In genomic region chr1:174956086-174956485, GRCh38 we compare ENCODE assay signal across 23 cellular contexts. TPM values are rescaled to one million over a fixed set of nuclear protein-coding genes. Genes with fewer than 3 reads are reported as not detected.
DNase-seq lines count a peak whose midpoint lies in the region; ATAC-seq, FAIRE-seq and TF ChIP-seq lines count a peak whose summit lies in the region.
"Had no signal": no experiment of that assay in that cellular context is flagged by ENCODE, and none has a peak within 500 bp of the region (broad histone marks: within the 10 kb centered on the region; RNA-seq: fewer than 3 reads in every experiment).

No MANE protein-coding gene starts in this region.

- H2BK120ac ChIP-seq in trophoblast cell (ENCODE audit: insufficient read depth, low read length, poor library complexity) = no peak overlapping the region

- no peaks in the 10 kb centered on the region for H3K9me3 Mint-ChIP-seq in CD4-positive, alpha-beta T cell
- no peaks in the 10 kb centered on the region for H3K9me3 Mint-ChIP-seq in effector memory CD8-positive, alpha-beta T cell
- H3K9me3 Mint-ChIP-seq: CD8-positive, alpha-beta T cell had no signal

- H2AFZ ChIP-seq in OCI-LY7 (ENCODE audit: low read length) (no peak overlapping the region), mammary epithelial cell (ENCODE audit: low read depth, low read length) (no peak overlapping the region), trophoblast cell (ENCODE audit: insufficient read depth, low read length, poor library complexity) (no peak overlapping the region)
- H2AFZ ChIP-seq: GM23248 had no signal

- no peak overlapping the region for H3K23ac ChIP-seq in trophoblast cell (ENCODE audit: low read length)

- no peaks in the 10 kb centered on the region for H3K9me2 ChIP-seq in OCI-LY7 (ENCODE audit: insufficient read depth, low read length)

- intact Hi-C loops in CD4-positive, alpha-beta T cell (cut with DNase I, micrococcal nuclease) = no loop called here
- intact Hi-C loops in OCI-LY7 (cut with micrococcal nuclease; ENCODE audit: unreplicated experiment) = no loop called here
- intact Hi-C loops in mammary epithelial cell (cut with micrococcal nuclease) = no loop called here

- TF ChIP-seq CTCF in CD4-positive, alpha-beta T cell (IDR thresholded peaks at IDR 0.05) = no peak
- TF ChIP-seq CTCF in OCI-LY7 (conservative IDR thresholded peaks at IDR 0.05; ENCODE audit: low read length) = 0 out of 2 replicates have a peak, but pooled peaks have one; percentile 6
- no peak for TF ChIP-seq CTCF in mammary epithelial cell (conservative IDR thresholded peaks at IDR 0.05 in 1 of 2, IDR thresholded peaks at IDR 0.05 in 1 of 2; ENCODE audit: extremely low read depth in 1 of 2, insufficient read depth in 1 of 2, low read depth in 1 of 2, low read length in 2 of 2)

- H3K79me1 ChIP-seq in trophoblast cell (ENCODE audit: low read length) = peaks cover 2% of the 10 kb centered on the region

- POLR2A ChIA-PET in CD4-positive, alpha-beta T cell (lab: Charles Lee) = interaction anchor here (1.0 to 3.2 kb wide), 2 partner anchors 12 to 29 kb away, joined by 3 to 18 read pairs; no protein-coding TSS in a partner anchor
- POLR2A ChIA-PET in OCI-LY7 (lab: Charles Lee) = interaction anchor here (1.5 kb wide), 1 partner anchor 10 kb away, joined by 4 read pairs; no protein-coding TSS in a partner anchor

- WGBS in mammary epithelial cell (ENCODE audit: low coverage, missing lambda C conversion rate) = 95% methylated on average over 3 of the region's 3 CpGs
- no CpG with 5 or more reads among the region's 3 CpGs for WGBS in trophoblast cell (ENCODE audit: extremely low coverage, insufficient coverage, insufficient read length)

- CTCF ChIA-PET in CD4-positive, alpha-beta T cell (lab: Charles Lee) = interaction anchor here (0.8 kb wide), 1 partner anchor 27 kb away, joined by 3 read pairs; no protein-coding TSS in a partner anchor
- CTCF ChIA-PET in OCI-LY7 (lab: Charles Lee; ENCODE audit: unreplicated experiment) = no interaction called here
- CTCF ChIA-PET in mammary epithelial cell (lab: Charles Lee; ENCODE audit: low non-redundant PET) = no interaction called here

- H3K4me1 ChIP-seq in OCI-LY7 (ENCODE audit: insufficient read depth, low read length, poor library complexity, severe bottlenecking) (peaks cover 72% of the 10 kb centered on the region), mammary epithelial cell (ENCODE audit: insufficient read depth, low read length) (no peaks in the 10 kb centered on the region), trophoblast cell (ENCODE audit: control insufficient read depth in 1 of 2, insufficient read depth in 2 of 2, low read length in 2 of 2) (no peaks in the 10 kb centered on the region)

- H3K4me2 ChIP-seq in OCI-LY7 (ENCODE audit: low read length) (peak overlapping the region; percentile 14; the same call in 1 of the 2 replicates), mammary epithelial cell (ENCODE audit: insufficient read depth, low read depth, low read length) (no peak overlapping the region), trophoblast cell (ENCODE audit: low read length) (no peak overlapping the region)
- H3K4me2 ChIP-seq: A549 had no signal

- H2BK12ac ChIP-seq in trophoblast cell (ENCODE audit: low read length) = no peak overlapping the region

- H4K8ac ChIP-seq in trophoblast cell (ENCODE audit: low read depth, low read length) = no peak overlapping the region

- H3K27ac ChIP-seq in CD4-positive, alpha-beta T cell (ENCODE audit: low read depth, low read length) = no peak overlapping the region
- H3K27ac ChIP-seq in OCI-LY7 (ENCODE audit: low read depth, low read length, poor library complexity, severe bottlenecking) (peak overlapping the region; percentile 77), mammary epithelial cell (ENCODE audit: insufficient read depth, low read depth, low read length) (no peak overlapping the region), trophoblast cell (ENCODE audit: low read depth, low read length) (no peak overlapping the region)
- H3K27ac ChIP-seq: A549, GM23248 had no signal

- H3K36me3 ChIP-seq in OCI-LY7 (ENCODE audit: insufficient read depth, low read length) (peaks cover 50% of the 10 kb centered on the region), mammary epithelial cell (ENCODE audit: insufficient read depth, low read length) (no peaks in the 10 kb centered on the region), trophoblast cell (ENCODE audit: control insufficient read depth in 1 of 2, insufficient read depth in 2 of 2, low read length in 2 of 2) (no peaks in the 10 kb centered on the region)

- H2BK5ac ChIP-seq in trophoblast cell (ENCODE audit: low read depth, low read length, poor library complexity) = no peak overlapping the region

- H3K27ac Mint-ChIP-seq in CD4-positive, alpha-beta T cell = peak overlapping the region; percentile 14
- no peak overlapping the region for H3K27ac Mint-ChIP-seq in effector memory CD8-positive, alpha-beta T cell
- H3K27ac Mint-ChIP-seq: CD8-positive, alpha-beta T cell had no signal

- H3K36me3 Mint-ChIP-seq in CD4-positive, alpha-beta T cell (ENCODE audit: low read depth) = peaks cover 9% of the 10 kb centered on the region
- peaks cover 11% of the 10 kb centered on the region for H3K36me3 Mint-ChIP-seq in effector memory CD8-positive, alpha-beta T cell (ENCODE audit: insufficient read depth)

- dilution Hi-C loops in mammary epithelial cell (cut with HindIII; ENCODE audit: low sequenced_read_pairs) = no loop called here

- no peak overlapping the region for H3K4ac ChIP-seq in trophoblast cell (ENCODE audit: low read depth, low read length)

- peaks cover 41% of the 10 kb centered on the region for H3K4me1 Mint-ChIP-seq in CD4-positive, alpha-beta T cell (ENCODE audit: low read depth)
- H3K4me1 Mint-ChIP-seq in effector memory CD8-positive, alpha-beta T cell (ENCODE audit: low read depth in 2 of 2) = peaks cover 8 to 30% of the 10 kb centered on the region in 2 donors

- H3K14ac ChIP-seq in trophoblast cell (ENCODE audit: low read length) = no peak overlapping the region

- H3K4me3 ChIP-seq in OCI-LY7 (ENCODE audit: low read depth, low read length, poor library complexity, severe bottlenecking) = no peak overlapping the region
- no peak overlapping the region for H3K4me3 ChIP-seq in mammary epithelial cell (replicated peaks in 1 of 3; ENCODE audit: insufficient read depth in 1 of 3, low read depth in 2 of 3, low read length in 3 of 3)
- no peak overlapping the region for H3K4me3 ChIP-seq in trophoblast cell (ENCODE audit: low read depth, low read length)
- H3K4me3 ChIP-seq: A549, GM23248 had no signal

- no peaks in the 10 kb centered on the region for H3K27me3 Mint-ChIP-seq in CD4-positive, alpha-beta T cell
- H3K27me3 Mint-ChIP-seq in effector memory CD8-positive, alpha-beta T cell = no peaks in the 10 kb centered on the region

- H3K4me3 Mint-ChIP-seq in CD4-positive, alpha-beta T cell = no peak overlapping the region
- H3K4me3 Mint-ChIP-seq in effector memory CD8-positive, alpha-beta T cell = no peak overlapping the region
- H3K4me3 Mint-ChIP-seq: CD8-positive, alpha-beta T cell had no signal

- BruUV-seq in OCI-LY7 (replicated peaks; lab: Mats Ljungman, UMichigan) (no TSS peak), mammary epithelial cell (replicated peaks; lab: Mats Ljungman, UMichigan) (no TSS peak)

- no peak overlapping the region for H2AK5ac ChIP-seq in trophoblast cell (ENCODE audit: low read length)

- H3K9ac ChIP-seq in mammary epithelial cell (ENCODE audit: insufficient read depth, low read length) (no peak overlapping the region), trophoblast cell (ENCODE audit: low read length) (no peak overlapping the region)
- H3K9ac ChIP-seq: GM23248 had no signal

- no peak overlapping the region for H3K18ac ChIP-seq in trophoblast cell (ENCODE audit: low read length)

- H3K9me3 ChIP-seq in CD4-positive, alpha-beta T cell (ENCODE audit: control insufficient read depth, low read length) = no peaks in the 10 kb centered on the region
- no peaks in the 10 kb centered on the region for H3K9me3 ChIP-seq in OCI-LY7 (ENCODE audit: low read length)
- H3K9me3 ChIP-seq in mammary epithelial cell (replicated peaks; ENCODE audit: insufficient read depth, low read length) = no peaks in the 10 kb centered on the region
- H3K9me3 ChIP-seq in trophoblast cell (ENCODE audit: insufficient read depth, low read depth, low read length) = no peaks in the 10 kb centered on the region
- H3K9me3 ChIP-seq: A549 had no signal

- no peak for ATAC-seq in CD4-positive, alpha-beta T cell (ENCODE audit: poor library complexity)
- no peak for ATAC-seq in effector memory CD8-positive, alpha-beta T cell (replicated peaks)
- ATAC-seq: A549; CD8-positive, alpha-beta T cell had no signal

- peak; percentile 13 for FAIRE-seq in islet of Langerhans (lab: Jason Lieb, UNC)
- FAIRE-seq: A549, D721Med, GM12891, GM18507, H1 had no signal

- no peak overlapping the region for H4K91ac ChIP-seq in trophoblast cell (ENCODE audit: low read depth, low read length)

- DNase-seq in CD4-positive, alpha-beta T cell = no peak
- DNase-seq in NAMALWA (ENCODE audit: low spot score) = peak; percentile 75
- peak; percentile 21 for DNase-seq in OCI-LY7 (ENCODE audit: low spot score)
- DNase-seq in effector memory CD8-positive, alpha-beta T cell = no peak
- no peak for DNase-seq in mammary epithelial cell
- no peak for DNase-seq in trophoblast cell
- DNase-seq: 8988T; ACHN; AML-193; C1 segment of cervical spinal cord; CD8-positive, alpha-beta T cell; DMS 273 treated with DMSO at 0.1 percent for 48 hours; DMS79; GF-D8; GM23248; H7; HCEC 1CT had no signal

- H4K20me1 ChIP-seq in OCI-LY7 (ENCODE audit: insufficient read depth, low read length) (no peaks in the 10 kb centered on the region), mammary epithelial cell (ENCODE audit: insufficient read depth, low read length) (no peaks in the 10 kb centered on the region)

- in situ Hi-C loops in mammary epithelial cell (cut with MboI; ENCODE audit: low sequenced_read_pairs in 2 of 2) = no loop called here

- no peak overlapping the region for H4K12ac ChIP-seq in trophoblast cell (ENCODE audit: low read depth, low read length)

- H3K27me3 ChIP-seq in CD4-positive, alpha-beta T cell (ENCODE audit: control insufficient read depth, insufficient read depth, low read length) = no peaks in the 10 kb centered on the region
- H3K27me3 ChIP-seq in mammary epithelial cell (ENCODE audit: insufficient read depth, low read length) (no peaks in the 10 kb centered on the region), trophoblast cell (ENCODE audit: insufficient read depth, low read length) (no peaks in the 10 kb centered on the region)

- H3K79me2 ChIP-seq in OCI-LY7 (ENCODE audit: insufficient read depth, low read depth, low read length) = peaks cover 63% of the 10 kb centered on the region
- H3K79me2 ChIP-seq in mammary epithelial cell (ENCODE audit: insufficient read depth, low read length) = no peaks in the 10 kb centered on the region
- no peaks in the 10 kb centered on the region for H3K79me2 ChIP-seq in trophoblast cell (ENCODE audit: control insufficient read depth, insufficient read depth, low read length, poor library complexity)

RNA-seq across cellular contexts. Expression of gene CACYBP, which starts 43.7 kb away (rescaled TPM):
- total RNA-seq in CD4-positive, alpha-beta T cell = 100 to 1,000 TPM; 140 to 146 TPM
- 473 and 1,119 TPM in 2 replicates for total RNA-seq in OCI-LY7 (2014; rRNA removed; shearing (Covaris generic))
- total RNA-seq in OCI-LY7 (2022) (332 and 343 TPM in 2 replicates), mammary epithelial cell (100 to 1,000 TPM in 1 of 2 donors, 10 to 100 TPM in 1; 25.8 to 133 TPM)
- 62.9 TPM for polyA plus RNA-seq in mammary epithelial cell
- polyA minus RNA-seq in mammary epithelial cell = 38.0 TPM
- polyA plus RNA-seq in trophoblast cell (2013) = 77.9 and 79.7 TPM in 2 replicates

Comparison
In these comparisons a context has a peak if more than half of its experiments do, and no peak if none do; other contexts are left out.
1. DNase-seq: peak in NAMALWA (single experiment) and OCI-LY7 (single experiment); none in CD4-positive, alpha-beta T cell (0 of 10), effector memory CD8-positive, alpha-beta T cell (0 of 3), mammary epithelial cell (single experiment) and trophoblast cell (0 of 2).